In genomic region chr16:11092788-11093577, GRCh38 we compare ENCODE assay signal across 14 cellular contexts.
DNase-seq lines count a peak whose midpoint lies in the region; ATAC-seq and TF ChIP-seq lines count a peak whose summit lies in the region.
"Had no signal": no experiment of that assay in that cellular context is flagged by ENCODE, and none has a peak within 500 bp of the region (broad histone marks: within the 10 kb centered on the region; RNA-seq: fewer than 3 reads in every experiment).

No MANE protein-coding gene starts in this region.

- WGBS in SK-N-SH (ENCODE audit: low lambda C conversion rate): 96% methylated on average over 11 of the region's 12 CpGs

- H2AFZ ChIP-seq in SK-N-SH (ENCODE audit: low read depth): no peak overlapping the region

- H3K27me3 Mint-ChIP-seq in activated T-cell treated with anti-CD3 and anti-CD28 coated beads, Interleukin-2, amount 50 U/mL, for 72 hours (ENCODE audit: low read depth): no peaks in the 10 kb centered on the region
- no peaks in the 10 kb centered on the region for H3K27me3 Mint-ChIP-seq in T-cell
- H3K27me3 Mint-ChIP-seq in type B pancreatic cell: no peaks in the 10 kb centered on the region

- H3K9ac ChIP-seq in SK-N-SH: no peak overlapping the region

- H3K4me2 ChIP-seq in SK-N-SH: no peak overlapping the region

- no peak for ATAC-seq in activated T-cell treated with anti-CD3 and anti-CD28 coated beads, Interleukin-2, amount 50 U/mL, for 72 hours (replicated peaks in 1 of 2)
- peak in 1 of 4 experiments; percentile 5 for ATAC-seq in T-cell (replicated peaks in 1 of 4)
- no peak for ATAC-seq in HG02588 (IDR thresholded peaks at IDR 0.05; ENCODE audit: unreplicated experiment)

- peak overlapping the region; percentile 79 to 84 for H3K4me3 Mint-ChIP-seq in activated T-cell treated with anti-CD3 and anti-CD28 coated beads, Interleukin-2, amount 50 U/mL, for 72 hours
- H3K4me3 Mint-ChIP-seq in T-cell: peak overlapping the region in 1 of 3 donors; percentile 60
- peak overlapping the region; percentile 41 for H3K4me3 Mint-ChIP-seq in type B pancreatic cell

- peaks cover 12 to 31% of the 10 kb centered on the region in 2 experiments for H3K4me1 ChIP-seq in SK-N-SH (ENCODE audit: control insufficient read depth in 1 of 2, insufficient read depth in 2 of 2, low read depth in 1 of 2, low read length in 1 of 2)

- POLR2A ChIA-PET in T-cell (lab: Charles Lee) (interaction anchor here in 1 of 2 donors (0.5 kb wide), 1 partner anchor 83 kb away, joined by 3 read pairs; no protein-coding TSS in a partner anchor), SK-N-SH (lab: Yijun Ruan, JAX) (no interaction called here)

- no peaks in the 10 kb centered on the region for H3K9me2 ChIP-seq in SK-N-SH

- no peak for TF ChIP-seq CTCF in type B pancreatic cell (conservative IDR thresholded peaks at IDR 0.05)
- TF ChIP-seq CTCF in SK-N-SH (IDR thresholded peaks at IDR 0.05): no peak

- H3K36me3 Mint-ChIP-seq in activated T-cell treated with anti-CD3 and anti-CD28 coated beads, Interleukin-2, amount 50 U/mL, for 72 hours (ENCODE audit: insufficient read depth in 2 of 2): peaks cover 4 to 6% of the 10 kb centered on the region in 2 donors
- H3K36me3 Mint-ChIP-seq in T-cell: peaks cover 10% of the 10 kb centered on the region
- H3K36me3 Mint-ChIP-seq in type B pancreatic cell: no peaks in the 10 kb centered on the region

- CTCF ChIA-PET in T-cell (lab: Charles Lee): no interaction called here
- CTCF ChIA-PET in SK-N-SH (lab: Yijun Ruan, JAX): interaction anchor here (1.2 to 2.5 kb wide), 2 partner anchors 129 to 164 kb away, joined by 5 to 14 read pairs; partner anchors contain the start of gene SOCS1

- no peak for TF ChIP-seq RAD21 in SK-N-SH (IDR thresholded peaks at IDR 0.05; ENCODE audit: low read length)

- H3K4me3 ChIP-seq in SK-N-SH (ENCODE audit: low read depth in 2 of 2, low read length in 1 of 2): no peak overlapping the region
- H3K4me3 ChIP-seq: suprapubic skin had no signal

- no peaks in the 10 kb centered on the region for H3K9me3 ChIP-seq in SK-N-SH
- H3K9me3 ChIP-seq: suprapubic skin had no signal

- H4K20me1 ChIP-seq in SK-N-SH (ENCODE audit: insufficient read depth): no peaks in the 10 kb centered on the region

- no peak for DNase-seq in activated T-cell treated with anti-CD3 and anti-CD28 coated beads, Interleukin-2, amount 50 U/mL, for 72 hours
- DNase-seq in activated T-cell treated with anti-CD3 and anti-CD28 coated beads for 4 hours: no peak
- DNase-seq in T-cell: no peak
- DNase-seq in epithelial cell of prostate (ENCODE audit: low read depth, low spot score): no peak
- no peak for DNase-seq in type B pancreatic cell (ENCODE audit: extremely low spot score, unreplicated experiment)
- DNase-seq in SK-N-SH: no peak
- DNase-seq in globus pallidus (ENCODE audit: low spot score): no peak
- DNase-seq: amniotic stem cell, cortex of kidney, DMS53, NCI-H1105, NCI-H510A treated with DMSO at 0.1 percent for 48 hours had no signal

- peak overlapping the region; percentile 100 for H3K27ac Mint-ChIP-seq in activated T-cell treated with anti-CD3 and anti-CD28 coated beads, Interleukin-2, amount 50 U/mL, for 72 hours
- H3K27ac Mint-ChIP-seq in T-cell (peak overlapping the region; percentile 88 to 89), type B pancreatic cell (no peak overlapping the region)

- H3F3A ChIP-seq in SK-N-SH (replicated peaks; ENCODE audit: insufficient read depth): no peaks in the 10 kb centered on the region

- H3K27me3 ChIP-seq in SK-N-SH (ENCODE audit: insufficient read depth): no peaks in the 10 kb centered on the region
- H3K27me3 ChIP-seq: suprapubic skin had no signal

- peaks cover 99% of the 10 kb centered on the region for H3K4me1 Mint-ChIP-seq in activated T-cell treated with anti-CD3 and anti-CD28 coated beads, Interleukin-2, amount 50 U/mL, for 72 hours (ENCODE audit: low read depth)
- H3K4me1 Mint-ChIP-seq in T-cell (peaks cover 35 to 50% (median 43%) of the 10 kb centered on the region in 3 donors), type B pancreatic cell (ENCODE audit: unreplicated experiment) (peaks cover 40% of the 10 kb centered on the region)

- H3K27ac ChIP-seq in epithelial cell of prostate: peak overlapping the region; percentile 49
- H3K27ac ChIP-seq in SK-N-SH (ENCODE audit: low read depth in 2 of 2, low read length in 1 of 2): no peak overlapping the region

- H3K79me2 ChIP-seq in SK-N-SH (ENCODE audit: insufficient read depth): no peaks in the 10 kb centered on the region

- no peaks in the 10 kb centered on the region for H3K9me3 Mint-ChIP-seq in activated T-cell treated with anti-CD3 and anti-CD28 coated beads, Interleukin-2, amount 50 U/mL, for 72 hours
- H3K9me3 Mint-ChIP-seq in T-cell: no peaks in the 10 kb centered on the region
- H3K9me3 Mint-ChIP-seq in type B pancreatic cell: no peaks in the 10 kb centered on the region

- no peaks in the 10 kb centered on the region for H3K36me3 ChIP-seq in SK-N-SH (replicated peaks in 1 of 2; ENCODE audit: control insufficient read depth in 1 of 2, insufficient read depth in 2 of 2, low read length in 1 of 2)

- TF ChIP-seq EP300 in SK-N-SH (IDR thresholded peaks at IDR 0.05; ENCODE audit: borderline replicate concordance in 1 of 2, low read depth in 1 of 2, low read length in 1 of 2): no peak

TF ChIP-seq in SK-N-SH, 30 proteins besides CTCF, POLR2A, EP300 and RAD21:
- TF ChIP-seq SIN3A (IDR thresholded peaks at IDR 0.05; ENCODE audit: borderline replicate concordance, low read depth, low read length) (no peak), MEF2A (IDR thresholded peaks at IDR 0.05; ENCODE audit: borderline replicate concordance, low read depth) (no peak), TEAD4 (IDR thresholded peaks at IDR 0.05; ENCODE audit: borderline replicate concordance, insufficient read depth) (no peak), JUND (IDR thresholded peaks at IDR 0.05) (no peak), ELF1 (IDR thresholded peaks at IDR 0.05) (no peak), TAF1 (IDR thresholded peaks at IDR 0.05; ENCODE audit: borderline replicate concordance, low read depth, low read length) (no peak), FOSL2 (IDR thresholded peaks at IDR 0.05; ENCODE audit: borderline replicate concordance, low read depth) (no peak), FOXM1 (IDR thresholded peaks at IDR 0.05; ENCODE audit: low read depth) (no peak), TCF12 (IDR thresholded peaks at IDR 0.05) (no peak), YY1 (IDR thresholded peaks at IDR 0.05; ENCODE audit: low read depth) (no peak), NRF1 (IDR thresholded peaks at IDR 0.05; ENCODE audit: low read depth, low read length) (no peak), GATA2 (CRISPR knock-in tag; IDR thresholded peaks at IDR 0.05) (no peak)
- TF ChIP-seq, protein P1, sequence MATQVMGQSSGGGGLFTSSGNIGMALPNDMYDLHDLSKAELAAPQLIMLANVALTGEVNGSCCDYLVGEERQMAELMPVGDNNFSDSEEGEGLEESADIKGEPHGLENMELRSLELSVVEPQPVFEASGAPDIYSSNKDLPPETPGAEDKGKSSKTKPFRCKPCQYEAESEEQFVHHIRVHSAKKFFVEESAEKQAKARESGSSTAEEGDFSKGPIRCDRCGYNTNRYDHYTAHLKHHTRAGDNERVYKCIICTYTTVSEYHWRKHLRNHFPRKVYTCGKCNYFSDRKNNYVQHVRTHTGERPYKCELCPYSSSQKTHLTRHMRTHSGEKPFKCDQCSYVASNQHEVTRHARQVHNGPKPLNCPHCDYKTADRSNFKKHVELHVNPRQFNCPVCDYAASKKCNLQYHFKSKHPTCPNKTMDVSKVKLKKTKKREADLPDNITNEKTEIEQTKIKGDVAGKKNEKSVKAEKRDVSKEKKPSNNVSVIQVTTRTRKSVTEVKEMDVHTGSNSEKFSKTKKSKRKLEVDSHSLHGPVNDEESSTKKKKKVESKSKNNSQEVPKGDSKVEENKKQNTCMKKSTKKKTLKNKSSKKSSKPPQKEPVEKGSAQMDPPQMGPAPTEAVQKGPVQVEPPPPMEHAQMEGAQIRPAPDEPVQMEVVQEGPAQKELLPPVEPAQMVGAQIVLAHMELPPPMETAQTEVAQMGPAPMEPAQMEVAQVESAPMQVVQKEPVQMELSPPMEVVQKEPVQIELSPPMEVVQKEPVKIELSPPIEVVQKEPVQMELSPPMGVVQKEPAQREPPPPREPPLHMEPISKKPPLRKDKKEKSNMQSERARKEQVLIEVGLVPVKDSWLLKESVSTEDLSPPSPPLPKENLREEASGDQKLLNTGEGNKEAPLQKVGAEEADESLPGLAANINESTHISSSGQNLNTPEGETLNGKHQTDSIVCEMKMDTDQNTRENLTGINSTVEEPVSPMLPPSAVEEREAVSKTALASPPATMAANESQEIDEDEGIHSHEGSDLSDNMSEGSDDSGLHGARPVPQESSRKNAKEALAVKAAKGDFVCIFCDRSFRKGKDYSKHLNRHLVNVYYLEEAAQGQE (IDR thresholded peaks at IDR 0.05; ENCODE audit: low read depth, low read length): no peak
- TF ChIP-seq, protein P2, sequence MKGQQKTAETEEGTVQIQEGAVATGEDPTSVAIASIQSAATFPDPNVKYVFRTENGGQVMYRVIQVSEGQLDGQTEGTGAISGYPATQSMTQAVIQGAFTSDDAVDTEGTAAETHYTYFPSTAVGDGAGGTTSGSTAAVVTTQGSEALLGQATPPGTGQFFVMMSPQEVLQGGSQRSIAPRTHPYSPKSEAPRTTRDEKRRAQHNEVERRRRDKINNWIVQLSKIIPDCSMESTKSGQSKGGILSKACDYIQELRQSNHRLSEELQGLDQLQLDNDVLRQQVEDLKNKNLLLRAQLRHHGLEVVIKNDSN (IDR thresholded peaks at IDR 0.05; ENCODE audit: borderline replicate concordance, low read depth): no peak
